21 cellular contexts compared by ENCODE assay signal in genomic region chr11:108966206-108966605, GRCh38.
"Had no signal": no experiment of that assay in that cellular context is flagged by ENCODE, and none has a peak within 500 bp of the region (broad histone marks: within the 10 kb centered on the region; RNA-seq: fewer than 3 reads in every experiment).

No MANE protein-coding gene starts in this region.

- H3K4me3 Mint-ChIP-seq: activated CD8-positive, alpha-beta T cell treated with anti-CD3 and anti-CD28 coated beads, Interleukin-2, amount 10 ng/mL, durations not matched to agents 7 days and 5 days; activated naive CD8-positive, alpha-beta T cell treated with anti-CD3 and anti-CD28 coated beads, Interleukin-2, amount 10 ng/mL, durations not matched to agents 7 days and 5 days; T-helper 1 cell treated with Interleukin-12 subunit alpha and Interleukin-12 subunit beta and Interleukin-4 antibody, amounts not matched to agents 30 μg/mL and 1 μg/mL, for 36 hours; WTC11 had no signal

- DNase-seq: activated CD4-positive, alpha-beta T cell treated with anti-CD3 and anti-CD28 coated beads for 48 hours; activated CD4-positive, alpha-beta T cell treated with anti-CD3 and anti-CD28 coated beads, Interleukin-2, amount 50 U/mL, for 4 hours; activated CD4-positive, CD25-positive, alpha-beta regulatory T cell treated with anti-CD3 and anti-CD28 coated beads, Interleukin-2, amount 50 U/mL, for 72 hours; activated CD8-positive, alpha-beta memory T cell treated with anti-CD3 and anti-CD28 coated beads, Interleukin-2, amount 50 U/mL, for 48 hours; activated CD8-positive, alpha-beta T cell treated with anti-CD3 and anti-CD28 coated beads, Interleukin-2, amount 10 ng/mL, durations not matched to agents 7 days and 5 days; activated naive CD4-positive, alpha-beta T cell treated with anti-CD3 and anti-CD28 coated beads, Interleukin-2, amount 50 U/mL, for 16 hours; activated naive CD8-positive, alpha-beta T cell treated with anti-CD3 and anti-CD28 coated beads, Interleukin-2, amount 10 ng/mL, durations not matched to agents 7 days and 5 days; activated T-cell treated with anti-CD3 and anti-CD28 coated beads, Interleukin-2, amount 50 U/mL, for 1 hour; adrenal gland; anterior cingulate cortex; central memory CD4-positive, alpha-beta T cell; KBM-7; NCI-H1048; NCI-H1930; NCI-H510A treated with DMSO at 0.1 percent for 48 hours; NCI-H69; NK-92 treated with Interleukin-12 subunit alpha and Interleukin-12 subunit beta, amount 100 ng/mL, for 24 hours; RPMI8226 had no signal

- H3K36me3 Mint-ChIP-seq: activated naive CD8-positive, alpha-beta T cell treated with anti-CD3 and anti-CD28 coated beads, Interleukin-2, amount 10 ng/mL, durations not matched to agents 7 days and 5 days; WTC11 had no signal

- H3K4me1 ChIP-seq: adrenal gland, SJSA1 had no signal

- H3K27ac Mint-ChIP-seq: activated CD8-positive, alpha-beta T cell treated with anti-CD3 and anti-CD28 coated beads, Interleukin-2, amount 10 ng/mL, durations not matched to agents 7 days and 5 days; activated naive CD8-positive, alpha-beta T cell treated with anti-CD3 and anti-CD28 coated beads, Interleukin-2, amount 10 ng/mL, durations not matched to agents 7 days and 5 days; T-helper 1 cell treated with Interleukin-12 subunit alpha and Interleukin-12 subunit beta and Interleukin-4 antibody, amounts not matched to agents 30 μg/mL and 1 μg/mL, for 36 hours; WTC11 had no signal

- H3K9me3 Mint-ChIP-seq: activated naive CD8-positive, alpha-beta T cell treated with anti-CD3 and anti-CD28 coated beads, Interleukin-2, amount 10 ng/mL, durations not matched to agents 7 days and 5 days; T-helper 1 cell treated with Interleukin-12 subunit alpha and Interleukin-12 subunit beta and Interleukin-4 antibody, amounts not matched to agents 30 μg/mL and 1 μg/mL, for 36 hours had no signal

- H3K4me3 ChIP-seq: adrenal gland, SJSA1 had no signal

- H3K9me3 ChIP-seq: adrenal gland, SJSA1 had no signal

- H3K27ac ChIP-seq: adrenal gland, SJSA1 had no signal

- H3K27me3 ChIP-seq: adrenal gland, SJSA1 had no signal

- H3K36me3 ChIP-seq: adrenal gland, SJSA1 had no signal

- ATAC-seq: activated CD8-positive, alpha-beta T cell treated with anti-CD3 and anti-CD28 coated beads, Interleukin-2, amount 10 ng/mL, durations not matched to agents 7 days and 5 days had no signal
